In genomic region chr14:23555533-23555881, GRCh38 we compare ENCODE assay signal across 7 cellular contexts. TPM values are rescaled to one million over a fixed set of nuclear protein-coding genes. Genes with fewer than 3 reads are reported as not detected.
A peak's percentile ranks its signal among the peaks of the same experiment; 100 is the strongest.
DNase-seq lines count a peak whose midpoint lies in the region; ATAC-seq and TF ChIP-seq lines count a peak whose summit lies in the region.

No MANE protein-coding gene starts in this region.

- H3K36me3 ChIP-seq in stomach smooth muscle (ENCODE audit: control insufficient read depth in 2 of 2, insufficient read depth in 2 of 2, low read length in 2 of 2) = peaks cover 4 to 13% of the 10 kb centered on the region in 2 donors

- peak overlapping the region; percentile 93 for H3K27ac ChIP-seq in stomach smooth muscle (ENCODE audit: low read length)

- peaks cover 30% of the 10 kb centered on the region for H3K4me1 Mint-ChIP-seq in HFFc6 (ENCODE audit: low read depth)
- peaks cover 36% of the 10 kb centered on the region for H3K4me1 Mint-ChIP-seq in activated CD8-positive, alpha-beta T cell treated with anti-CD3 and anti-CD28 coated beads for 36 hours (ENCODE audit: low read depth)

- H3K27me3 Mint-ChIP-seq in HFFc6 (ENCODE audit: insufficient read depth) = peaks cover 2% of the 10 kb centered on the region; the same call in 1 of the 2 replicates
- no peaks in the 10 kb centered on the region for H3K27me3 Mint-ChIP-seq in activated CD8-positive, alpha-beta T cell treated with anti-CD3 and anti-CD28 coated beads for 36 hours

- intact Hi-C loops in activated CD8-positive, alpha-beta T cell treated with anti-CD3 and anti-CD28 coated beads for 36 hours (cut with micrococcal nuclease) = no loop called here

- DNase-seq in HFFc6 (no peak), GM19240 (ENCODE audit: insufficient read length, low spot score) (no peak)
- no peak for DNase-seq in activated CD8-positive, alpha-beta T cell treated with anti-CD3 and anti-CD28 coated beads for 36 hours

- H3K27ac Mint-ChIP-seq in HFFc6 = peak overlapping the region; percentile 95
- H3K27ac Mint-ChIP-seq in activated CD8-positive, alpha-beta T cell treated with anti-CD3 and anti-CD28 coated beads for 36 hours = peak overlapping the region; percentile 96

- CTCF ChIA-PET in activated CD8-positive, alpha-beta T cell treated with anti-CD3 and anti-CD28 coated beads for 36 hours (lab: Charles Lee) = interaction anchor here (5.1 to 13.7 kb wide), 3 partner anchors 13 to 76 kb away, joined by 51 to 291 read pairs (median 78); partner anchors contain the start of gene AP1G2

- H3K27me3 ChIP-seq in stomach smooth muscle (ENCODE audit: control insufficient read depth in 1 of 2, insufficient read depth in 2 of 2, low read length in 2 of 2) = no peaks in the 10 kb centered on the region

- peaks cover 4% of the 10 kb centered on the region; the same call in 1 of the 2 replicates for H3K36me3 Mint-ChIP-seq in HFFc6 (ENCODE audit: low read depth)
- H3K36me3 Mint-ChIP-seq in activated CD8-positive, alpha-beta T cell treated with anti-CD3 and anti-CD28 coated beads for 36 hours (ENCODE audit: low read depth) = peaks cover 19% of the 10 kb centered on the region

- peaks cover 32% of the 10 kb centered on the region for H3K4me1 ChIP-seq in stomach smooth muscle (ENCODE audit: control insufficient read depth, insufficient read depth, low read length)

- POLR2A ChIA-PET in activated CD8-positive, alpha-beta T cell treated with anti-CD3 and anti-CD28 coated beads for 36 hours (lab: Charles Lee) = no interaction called here

- TF ChIP-seq CTCF in HFFc6 (IDR thresholded peaks at IDR 0.05) = no peak
- TF ChIP-seq CTCF in activated CD8-positive, alpha-beta T cell treated with anti-CD3 and anti-CD28 coated beads for 36 hours (IDR thresholded peaks at IDR 0.05) = no peak

- H3K9ac ChIP-seq in stomach smooth muscle (ENCODE audit: low read length in 2 of 2) = peak overlapping the region; percentile 95 to 96

- peak overlapping the region; percentile 99 for H3K4me3 Mint-ChIP-seq in HFFc6
- peak overlapping the region; percentile 94 for H3K4me3 Mint-ChIP-seq in activated CD8-positive, alpha-beta T cell treated with anti-CD3 and anti-CD28 coated beads for 36 hours

- H3K4me3 ChIP-seq in iPS-18c (ENCODE audit: insufficient read depth, low read depth, low read length) = peak overlapping the region; percentile 95
- H3K4me3 ChIP-seq in stomach smooth muscle (ENCODE audit: low read length in 2 of 2) = peak overlapping the region; percentile 84 to 95

- peaks cover 3% of the 10 kb centered on the region for H3K9me3 ChIP-seq in iPS-18c (ENCODE audit: control insufficient read depth, insufficient read depth, low read length)
- no peaks in the 10 kb centered on the region for H3K9me3 ChIP-seq in stomach smooth muscle (ENCODE audit: control insufficient read depth in 2 of 2, low read length in 2 of 2)

- H3K9me3 Mint-ChIP-seq in HFFc6 = no peaks in the 10 kb centered on the region
- no peaks in the 10 kb centered on the region for H3K9me3 Mint-ChIP-seq in activated CD8-positive, alpha-beta T cell treated with anti-CD3 and anti-CD28 coated beads for 36 hours

- ATAC-seq in activated CD8-positive, alpha-beta T cell treated with anti-CD3 and anti-CD28 coated beads for 36 hours = no peak
- ATAC-seq in HG03039 (IDR thresholded peaks at IDR 0.05; ENCODE audit: unreplicated experiment) (no peak), GM18520 (IDR thresholded peaks at IDR 0.05; ENCODE audit: unreplicated experiment) (no peak)

RNA-seq across cellular contexts. Expression of gene THTPA, which starts 0.6 kb away (rescaled TPM):
- total RNA-seq in HFFc6 (2021; fragmentation: NEBNext Ultra II Directional; extraction: Animal tissue kit (Norgen Biotek cat#: 25700)) = 10 to 100 TPM; 10.4 to 14.1 (median 11.0) TPM
- total RNA-seq in activated CD8-positive, alpha-beta T cell treated with anti-CD3 and anti-CD28 coated beads for 36 hours = 1 to 10 TPM; 5.1 to 7.6 TPM

RNA-seq across cellular contexts. Expression of gene ZFHX2, which starts 3.9 kb away (rescaled TPM):
- 1 to 10 TPM in 4 of 6 experiments, under 1 TPM in 2; 0.63 to 4.2 (median 1.7) TPM for total RNA-seq in HFFc6 (2021; fragmentation: NEBNext Ultra II Directional; extraction: Animal tissue kit (Norgen Biotek cat#: 25700))
- 1 to 10 TPM in 1 of 2 experiments, under 1 TPM in 1; 0.78 to 1.0 TPM for total RNA-seq in activated CD8-positive, alpha-beta T cell treated with anti-CD3 and anti-CD28 coated beads for 36 hours

RNA-seq across cellular contexts. Expression of gene AP1G2, which starts 12.1 kb away (rescaled TPM):
- total RNA-seq in HFFc6 (2021; fragmentation: NEBNext Ultra II Directional; extraction: Animal tissue kit (Norgen Biotek cat#: 25700)) = 1 to 10 TPM; 1.6 to 8.3 (median 2.2) TPM
- 100 to 1,000 TPM; 146 to 155 TPM for total RNA-seq in activated CD8-positive, alpha-beta T cell treated with anti-CD3 and anti-CD28 coated beads for 36 hours

RNA-seq across cellular contexts. Expression of gene JPH4, which starts 23.1 kb away (rescaled TPM):
- not detected for total RNA-seq in HFFc6 (2021; fragmentation: NEBNext Ultra II Directional; extraction: Animal tissue kit (Norgen Biotek cat#: 25700))
- under 1 TPM; 0.25 to 0.51 TPM for total RNA-seq in activated CD8-positive, alpha-beta T cell treated with anti-CD3 and anti-CD28 coated beads for 36 hours

Comparison
In these comparisons a context has a peak if more than half of its experiments do, and no peak if none do; other contexts are left out.
1. RNA of gene AP1G2, which starts 12.1 kb away (total RNA-seq): 146 to 155 TPM in activated CD8-positive, alpha-beta T cell treated with anti-CD3 and anti-CD28 coated beads for 36 hours; 1.6 to 8.3 TPM in HFFc6; every median in the first group is over 10 times any median in the second.